ENCODE assay signal across 18 cellular contexts in genomic region chr4:56843421-56843899, GRCh38.
DNase-seq lines count a peak whose midpoint lies in the region; TF ChIP-seq lines count a peak whose summit lies in the region.
"Had no signal": no experiment of that assay in that cellular context is flagged by ENCODE, and none has a peak within 500 bp of the region (broad histone marks: within the 10 kb centered on the region; RNA-seq: fewer than 3 reads in every experiment).

No MANE protein-coding gene starts in this region.

- TF ChIP-seq RAD21 in Ishikawa (IDR thresholded peaks at IDR 0.05; ENCODE audit: low read depth), result no peak

- H3K27ac Mint-ChIP-seq in nephron, result peak overlapping the region in 2 of 3 experiments; percentile 43 to 50
- H3K27ac Mint-ChIP-seq: activated naive CD8-positive, alpha-beta T cell; CD4-positive, alpha-beta memory T cell had no signal

- peak; percentile 73 for DNase-seq in ELF-1 (ENCODE audit: low read depth, low spot score)
- peak; percentile 35 for DNase-seq in fibroblast of pulmonary artery (ENCODE audit: low read depth)
- DNase-seq in GF-D8 (lab: John Stamatoyannopoulos, UW), result no peak
- no peak for DNase-seq in activated CD8-positive, alpha-beta memory T cell treated with anti-CD3 and anti-CD28 coated beads, Interleukin-2, amount 50 U/mL, for 48 hours
- DNase-seq in NOMO-1 treated with DMSO at 0.1 percent for 48 hours (lab: John Stamatoyannopoulos, UW; ENCODE audit: unreplicated experiment), result no peak
- no peak for DNase-seq in stimulated activated CD4-positive, alpha-beta T cell treated with anti-CD3 and anti-CD28 coated beads, Interleukin-15, amount 100 ng/mL, for 24 hours
- DNase-seq: activated T-cell treated with anti-CD3 and anti-CD28 coated beads for 4 hours; CD4-positive, alpha-beta memory T cell; DND-41; NCI-H1417 treated with DMSO at 0.1 percent for 48 hours; occipital lobe; SHP77 treated with DMSO at 0.1 percent for 48 hours; stimulated activated CD4-positive, alpha-beta T cell treated with anti-CD3 and anti-CD28 coated beads, Interleukin-4, amount 100 ng/mL, for 24 hours; T-helper 1 cell had no signal

- peaks cover 8% of the 10 kb centered on the region for H3K27me3 Mint-ChIP-seq in nephron (ENCODE audit: low read depth)
- H3K27me3 Mint-ChIP-seq: activated naive CD8-positive, alpha-beta T cell had no signal

- no peaks in the 10 kb centered on the region for H3K36me3 Mint-ChIP-seq in nephron (ENCODE audit: low read depth)
- H3K36me3 Mint-ChIP-seq: activated naive CD8-positive, alpha-beta T cell; CD4-positive, alpha-beta memory T cell had no signal

- no peak for TF ChIP-seq EP300 in Ishikawa (IDR thresholded peaks at IDR 0.05; ENCODE audit: borderline replicate concordance)

- TF ChIP-seq CTCF in fibroblast of pulmonary artery (IDR thresholded peaks at IDR 0.05; ENCODE audit: low read length, missing control alignments) (no peak), nephron (IDR thresholded peaks at IDR 0.05; ENCODE audit: unreplicated experiment in 3 of 3) (no peak)

- H3K9me3 Mint-ChIP-seq in nephron, result no peaks in the 10 kb centered on the region
- H3K9me3 Mint-ChIP-seq: CD4-positive, alpha-beta memory T cell had no signal

- no peak overlapping the region for H3K4me3 Mint-ChIP-seq in nephron
- H3K4me3 Mint-ChIP-seq: activated naive CD8-positive, alpha-beta T cell; CD4-positive, alpha-beta memory T cell had no signal

- H3K4me3 ChIP-seq in fibroblast of pulmonary artery (replicated peaks; ENCODE audit: low read depth, low read length), result no peak overlapping the region
- H3K4me3 ChIP-seq: vagina had no signal

- peaks cover 7% of the 10 kb centered on the region for H3K4me1 Mint-ChIP-seq in nephron
- H3K4me1 Mint-ChIP-seq: CD4-positive, alpha-beta memory T cell had no signal

TF ChIP-seq in Ishikawa, 13 proteins besides CTCF, POLR2A, EP300 and RAD21:
- TF ChIP-seq TEAD4 (IDR thresholded peaks at IDR 0.05) (no peak), ZBTB7A (IDR thresholded peaks at IDR 0.05; ENCODE audit: low read depth) (no peak), CEBPB (IDR thresholded peaks at IDR 0.05) (no peak), NFIC (IDR thresholded peaks at IDR 0.05) (0 out of 2 replicates have a peak, but pooled peaks have one; percentile 18)

Comparison
In these comparisons a context has a peak if more than half of its experiments do, and no peak if none do; other contexts are left out.
1. DNase-seq: peak in ELF-1 (single experiment) and fibroblast of pulmonary artery (single experiment); none in GF-D8 (single experiment), activated CD8-positive, alpha-beta memory T cell treated with anti-CD3 and anti-CD28 coated beads, Interleukin-2, amount 50 U/mL, for 48 hours (single experiment), NOMO-1 treated with DMSO at 0.1 percent for 48 hours (single experiment) and stimulated activated CD4-positive, alpha-beta T cell treated with anti-CD3 and anti-CD28 coated beads, Interleukin-15, amount 100 ng/mL, for 24 hours (single experiment).